In genomic region chr12:51976376-51977160, GRCh38 we compare ENCODE assay signal across 1 cellular context.
TF ChIP-seq lines count a peak whose summit lies in the region.

No MANE protein-coding gene starts in this region.

TF ChIP-seq in HepG2, 621 proteins besides CTCF, POLR2A, EP300 and RAD21 (continued from another document):
- TF ChIP-seq, protein P1, sequence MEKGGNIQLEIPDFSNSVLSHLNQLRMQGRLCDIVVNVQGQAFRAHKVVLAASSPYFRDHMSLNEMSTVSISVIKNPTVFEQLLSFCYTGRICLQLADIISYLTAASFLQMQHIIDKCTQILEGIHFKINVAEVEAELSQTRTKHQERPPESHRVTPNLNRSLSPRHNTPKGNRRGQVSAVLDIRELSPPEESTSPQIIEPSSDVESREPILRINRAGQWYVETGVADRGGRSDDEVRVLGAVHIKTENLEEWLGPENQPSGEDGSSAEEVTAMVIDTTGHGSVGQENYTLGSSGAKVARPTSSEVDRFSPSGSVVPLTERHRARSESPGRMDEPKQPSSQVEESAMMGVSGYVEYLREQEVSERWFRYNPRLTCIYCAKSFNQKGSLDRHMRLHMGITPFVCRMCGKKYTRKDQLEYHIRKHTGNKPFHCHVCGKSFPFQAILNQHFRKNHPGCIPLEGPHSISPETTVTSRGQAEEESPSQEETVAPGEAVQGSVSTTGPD (CRISPR knock-in tag; IDR thresholded peaks at IDR 0.05): peak; percentile 85
- 0 out of 2 replicates have a peak, but pooled peaks have one; percentile 27 for TF ChIP-seq ZNF614 (CRISPR knock-in tag; IDR thresholded peaks at IDR 0.05; ENCODE audit: borderline replicate concordance)
- TF ChIP-seq ZNF749 (CRISPR knock-in tag; IDR thresholded peaks at IDR 0.05; ENCODE audit: borderline replicate concordance): no peak
- peak; percentile 40; the same call in 1 of the 2 replicates for TF ChIP-seq ZNF652 (CRISPR knock-in tag; IDR thresholded peaks at IDR 0.05; ENCODE audit: borderline replicate concordance, low read depth)
- TF ChIP-seq, protein P2, sequence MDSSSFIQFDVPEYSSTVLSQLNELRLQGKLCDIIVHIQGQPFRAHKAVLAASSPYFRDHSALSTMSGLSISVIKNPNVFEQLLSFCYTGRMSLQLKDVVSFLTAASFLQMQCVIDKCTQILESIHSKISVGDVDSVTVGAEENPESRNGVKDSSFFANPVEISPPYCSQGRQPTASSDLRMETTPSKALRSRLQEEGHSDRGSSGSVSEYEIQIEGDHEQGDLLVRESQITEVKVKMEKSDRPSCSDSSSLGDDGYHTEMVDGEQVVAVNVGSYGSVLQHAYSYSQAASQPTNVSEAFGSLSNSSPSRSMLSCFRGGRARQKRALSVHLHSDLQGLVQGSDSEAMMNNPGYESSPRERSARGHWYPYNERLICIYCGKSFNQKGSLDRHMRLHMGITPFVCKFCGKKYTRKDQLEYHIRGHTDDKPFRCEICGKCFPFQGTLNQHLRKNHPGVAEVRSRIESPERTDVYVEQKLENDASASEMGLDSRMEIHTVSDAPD (CRISPR knock-in tag; IDR thresholded peaks at IDR 0.05): no peak; the same call in 1 of the 2 replicates
- no peak for TF ChIP-seq ZNF878 (CRISPR knock-in tag; IDR thresholded peaks at IDR 0.05)
- TF ChIP-seq ZSCAN29 (CRISPR knock-in tag; conservative IDR thresholded peaks at IDR 0.05): no peak
- TF ChIP-seq FLYWCH1 (CRISPR knock-in tag; IDR thresholded peaks at IDR 0.05): no peak
- no peak for TF ChIP-seq LBX2 (CRISPR knock-in tag; IDR thresholded peaks at IDR 0.05; ENCODE audit: borderline replicate concordance)
- no peak for TF ChIP-seq THYN1 (CRISPR knock-in tag; IDR thresholded peaks at IDR 0.05; ENCODE audit: borderline replicate concordance, low read depth)
- 0 out of 2 replicates have a peak, but pooled peaks have one; percentile 8 for TF ChIP-seq ZSCAN31 (CRISPR knock-in tag; IDR thresholded peaks at IDR 0.05; ENCODE audit: low read depth)
- TF ChIP-seq SUZ12 (IDR thresholded peaks at IDR 0.05; ENCODE audit: low read depth, low read length): no peak
- no peak for TF ChIP-seq CAMTA2 (CRISPR knock-in tag; IDR thresholded peaks at IDR 0.05; ENCODE audit: borderline replicate concordance)
- no peak for TF ChIP-seq SP5 (CRISPR knock-in tag; IDR thresholded peaks at IDR 0.05; ENCODE audit: borderline replicate concordance, low read depth)
- no peak for TF ChIP-seq SRSF1 (optimal IDR thresholded peaks at IDR 0.05; ENCODE audit: low read depth, low read length)
- no peak for TF ChIP-seq NFYC (CRISPR knock-in tag; IDR thresholded peaks at IDR 0.05)
- no peak for TF ChIP-seq ZNF709 (CRISPR knock-in tag; IDR thresholded peaks at IDR 0.05)
- TF ChIP-seq SRY (CRISPR knock-in tag; IDR thresholded peaks at IDR 0.05): no peak
- TF ChIP-seq FOXP4 (CRISPR knock-in tag; IDR thresholded peaks at IDR 0.05): peak; percentile 79
- TF ChIP-seq SRSF9 (IDR thresholded peaks at IDR 0.05; ENCODE audit: borderline replicate concordance, insufficient read depth, low read depth, low read length, poor library complexity, severe bottlenecking): no peak
- peak; percentile 24; the same call in 1 of the 2 replicates for TF ChIP-seq SOX5 (CRISPR knock-in tag; IDR thresholded peaks at IDR 0.05; ENCODE audit: borderline replicate concordance)
- no peak for TF ChIP-seq SOX6 (IDR thresholded peaks at IDR 0.05)
- peak; percentile 63 for TF ChIP-seq SOX6 (CRISPR knock-in tag; IDR thresholded peaks at IDR 0.05)
- TF ChIP-seq MIXL1 (CRISPR knock-in tag; IDR thresholded peaks at IDR 0.05): peak; percentile 16; the same call in 1 of the 2 replicates
- TF ChIP-seq NR1H2 (CRISPR knock-in tag; IDR thresholded peaks at IDR 0.05; ENCODE audit: borderline replicate concordance, low read depth): no peak
- TF ChIP-seq GABPA (IDR thresholded peaks at IDR 0.05; ENCODE audit: low read depth, low read length): no peak
- 0 out of 2 replicates have a peak, but pooled peaks have one; percentile 25 for TF ChIP-seq GABPA (CRISPR knock-in tag; IDR thresholded peaks at IDR 0.05; ENCODE audit: low read depth)
- no peak for TF ChIP-seq NFIB (CRISPR knock-in tag; IDR thresholded peaks at IDR 0.05; ENCODE audit: borderline replicate concordance)
- no peak for TF ChIP-seq IRX3 (CRISPR knock-in tag; IDR thresholded peaks at IDR 0.05; ENCODE audit: borderline replicate concordance, low read depth)
- TF ChIP-seq BRCA1 (CRISPR knock-in tag; IDR thresholded peaks at IDR 0.05): no peak
- TF ChIP-seq, protein P3, sequence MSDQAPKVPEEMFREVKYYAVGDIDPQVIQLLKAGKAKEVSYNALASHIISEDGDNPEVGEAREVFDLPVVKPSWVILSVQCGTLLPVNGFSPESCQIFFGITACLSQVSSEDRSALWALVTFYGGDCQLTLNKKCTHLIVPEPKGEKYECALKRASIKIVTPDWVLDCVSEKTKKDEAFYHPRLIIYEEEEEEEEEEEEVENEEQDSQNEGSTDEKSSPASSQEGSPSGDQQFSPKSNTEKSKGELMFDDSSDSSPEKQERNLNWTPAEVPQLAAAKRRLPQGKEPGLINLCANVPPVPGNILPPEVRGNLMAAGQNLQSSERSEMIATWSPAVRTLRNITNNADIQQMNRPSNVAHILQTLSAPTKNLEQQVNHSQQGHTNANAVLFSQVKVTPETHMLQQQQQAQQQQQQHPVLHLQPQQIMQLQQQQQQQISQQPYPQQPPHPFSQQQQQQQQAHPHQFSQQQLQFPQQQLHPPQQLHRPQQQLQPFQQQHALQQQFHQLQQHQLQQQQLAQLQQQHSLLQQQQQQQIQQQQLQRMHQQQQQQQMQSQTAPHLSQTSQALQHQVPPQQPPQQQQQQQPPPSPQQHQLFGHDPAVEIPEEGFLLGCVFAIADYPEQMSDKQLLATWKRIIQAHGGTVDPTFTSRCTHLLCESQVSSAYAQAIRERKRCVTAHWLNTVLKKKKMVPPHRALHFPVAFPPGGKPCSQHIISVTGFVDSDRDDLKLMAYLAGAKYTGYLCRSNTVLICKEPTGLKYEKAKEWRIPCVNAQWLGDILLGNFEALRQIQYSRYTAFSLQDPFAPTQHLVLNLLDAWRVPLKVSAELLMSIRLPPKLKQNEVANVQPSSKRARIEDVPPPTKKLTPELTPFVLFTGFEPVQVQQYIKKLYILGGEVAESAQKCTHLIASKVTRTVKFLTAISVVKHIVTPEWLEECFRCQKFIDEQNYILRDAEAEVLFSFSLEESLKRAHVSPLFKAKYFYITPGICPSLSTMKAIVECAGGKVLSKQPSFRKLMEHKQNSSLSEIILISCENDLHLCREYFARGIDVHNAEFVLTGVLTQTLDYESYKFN (CRISPR knock-in tag; conservative IDR thresholded peaks at IDR 0.05): peak; percentile 86
- TF ChIP-seq, protein P4, sequence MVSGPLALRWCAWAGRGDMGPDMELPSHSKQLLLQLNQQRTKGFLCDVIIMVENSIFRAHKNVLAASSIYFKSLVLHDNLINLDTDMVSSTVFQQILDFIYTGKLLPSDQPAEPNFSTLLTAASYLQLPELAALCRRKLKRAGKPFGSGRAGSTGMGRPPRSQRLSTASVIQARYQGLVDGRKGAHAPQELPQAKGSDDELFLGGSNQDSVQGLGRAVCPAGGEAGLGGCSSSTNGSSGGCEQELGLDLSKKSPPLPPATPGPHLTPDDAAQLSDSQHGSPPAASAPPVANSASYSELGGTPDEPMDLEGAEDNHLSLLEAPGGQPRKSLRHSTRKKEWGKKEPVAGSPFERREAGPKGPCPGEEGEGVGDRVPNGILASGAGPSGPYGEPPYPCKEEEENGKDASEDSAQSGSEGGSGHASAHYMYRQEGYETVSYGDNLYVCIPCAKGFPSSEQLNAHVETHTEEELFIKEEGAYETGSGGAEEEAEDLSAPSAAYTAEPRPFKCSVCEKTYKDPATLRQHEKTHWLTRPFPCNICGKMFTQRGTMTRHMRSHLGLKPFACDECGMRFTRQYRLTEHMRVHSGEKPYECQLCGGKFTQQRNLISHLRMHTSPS (CRISPR knock-in tag; IDR thresholded peaks at IDR 0.05; ENCODE audit: low read depth): 0 out of 2 replicates have a peak, but pooled peaks have one; percentile 36
- no peak for TF ChIP-seq NBN (conservative IDR thresholded peaks at IDR 0.05)
- TF ChIP-seq ARNT2 (CRISPR knock-in tag; IDR thresholded peaks at IDR 0.05; ENCODE audit: low read depth): no peak
- TF ChIP-seq ZNF430 (CRISPR knock-in tag; IDR thresholded peaks at IDR 0.05): no peak
- TF ChIP-seq, protein P5, sequence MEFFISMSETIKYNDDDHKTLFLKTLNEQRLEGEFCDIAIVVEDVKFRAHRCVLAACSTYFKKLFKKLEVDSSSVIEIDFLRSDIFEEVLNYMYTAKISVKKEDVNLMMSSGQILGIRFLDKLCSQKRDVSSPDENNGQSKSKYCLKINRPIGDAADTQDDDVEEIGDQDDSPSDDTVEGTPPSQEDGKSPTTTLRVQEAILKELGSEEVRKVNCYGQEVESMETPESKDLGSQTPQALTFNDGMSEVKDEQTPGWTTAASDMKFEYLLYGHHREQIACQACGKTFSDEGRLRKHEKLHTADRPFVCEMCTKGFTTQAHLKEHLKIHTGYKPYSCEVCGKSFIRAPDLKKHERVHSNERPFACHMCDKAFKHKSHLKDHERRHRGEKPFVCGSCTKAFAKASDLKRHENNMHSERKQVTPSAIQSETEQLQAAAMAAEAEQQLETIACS (CRISPR knock-in tag; IDR thresholded peaks at IDR 0.05): peak; percentile 37; the same call in 1 of the 2 replicates
- no peak for TF ChIP-seq REPIN1 (CRISPR knock-in tag; IDR thresholded peaks at IDR 0.05; ENCODE audit: borderline replicate concordance, low read depth)
- TF ChIP-seq, protein P6, sequence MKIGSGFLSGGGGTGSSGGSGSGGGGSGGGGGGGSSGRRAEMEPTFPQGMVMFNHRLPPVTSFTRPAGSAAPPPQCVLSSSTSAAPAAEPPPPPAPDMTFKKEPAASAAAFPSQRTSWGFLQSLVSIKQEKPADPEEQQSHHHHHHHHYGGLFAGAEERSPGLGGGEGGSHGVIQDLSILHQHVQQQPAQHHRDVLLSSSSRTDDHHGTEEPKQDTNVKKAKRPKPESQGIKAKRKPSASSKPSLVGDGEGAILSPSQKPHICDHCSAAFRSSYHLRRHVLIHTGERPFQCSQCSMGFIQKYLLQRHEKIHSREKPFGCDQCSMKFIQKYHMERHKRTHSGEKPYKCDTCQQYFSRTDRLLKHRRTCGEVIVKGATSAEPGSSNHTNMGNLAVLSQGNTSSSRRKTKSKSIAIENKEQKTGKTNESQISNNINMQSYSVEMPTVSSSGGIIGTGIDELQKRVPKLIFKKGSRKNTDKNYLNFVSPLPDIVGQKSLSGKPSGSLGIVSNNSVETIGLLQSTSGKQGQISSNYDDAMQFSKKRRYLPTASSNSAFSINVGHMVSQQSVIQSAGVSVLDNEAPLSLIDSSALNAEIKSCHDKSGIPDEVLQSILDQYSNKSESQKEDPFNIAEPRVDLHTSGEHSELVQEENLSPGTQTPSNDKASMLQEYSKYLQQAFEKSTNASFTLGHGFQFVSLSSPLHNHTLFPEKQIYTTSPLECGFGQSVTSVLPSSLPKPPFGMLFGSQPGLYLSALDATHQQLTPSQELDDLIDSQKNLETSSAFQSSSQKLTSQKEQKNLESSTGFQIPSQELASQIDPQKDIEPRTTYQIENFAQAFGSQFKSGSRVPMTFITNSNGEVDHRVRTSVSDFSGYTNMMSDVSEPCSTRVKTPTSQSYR (CRISPR knock-in tag; IDR thresholded peaks at IDR 0.05; ENCODE audit: borderline replicate concordance): peak; percentile 27; the same call in 1 of the 2 replicates
- TF ChIP-seq, protein P7, sequence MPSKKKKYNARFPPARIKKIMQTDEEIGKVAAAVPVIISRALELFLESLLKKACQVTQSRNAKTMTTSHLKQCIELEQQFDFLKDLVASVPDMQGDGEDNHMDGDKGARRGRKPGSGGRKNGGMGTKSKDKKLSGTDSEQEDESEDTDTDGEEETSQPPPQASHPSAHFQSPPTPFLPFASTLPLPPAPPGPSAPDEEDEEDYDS (CRISPR knock-in tag; IDR thresholded peaks at IDR 0.05): peak; percentile 39; the same call in 1 of the 2 replicates
